ENCODE assay signal across 1 cellular context in the genomic region with DNA sequence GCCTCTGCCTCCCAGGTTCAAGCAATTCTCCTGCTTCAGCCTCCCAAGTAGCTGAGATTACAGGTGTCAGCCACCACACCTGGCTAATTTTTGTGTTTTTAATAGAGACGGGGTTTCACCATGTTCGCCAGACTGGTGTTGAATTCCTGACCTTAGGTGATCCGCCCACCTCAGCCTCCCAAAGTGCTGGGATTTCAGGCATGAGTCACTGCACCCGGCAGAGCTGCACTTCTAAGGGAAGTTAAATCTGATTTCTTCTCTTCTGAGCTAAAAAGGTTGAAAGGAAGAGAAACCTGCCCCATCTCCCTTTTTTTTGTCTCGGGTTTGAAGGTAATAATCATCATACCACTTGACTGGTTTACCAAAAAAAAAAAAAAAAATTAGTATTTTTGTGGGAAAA. TPM values are rescaled to one million over a fixed set of nuclear protein-coding genes. Genes with fewer than 3 reads are reported as not detected.
"Had no signal": no experiment of that assay in that cellular context is flagged by ENCODE, and none has a peak within 500 bp of the region (broad histone marks: within the 10 kb centered on the region; RNA-seq: fewer than 3 reads in every experiment).

No MANE protein-coding gene starts in this region.

RNA-seq across cellular contexts. Expression of gene PMEL, which starts 16.0 kb away (rescaled TPM):
- total RNA-seq: activated CD4-positive, alpha-beta T cell treated with anti-CD3 and anti-CD28 coated beads, Interleukin-2, amount 10 ng/mL, durations not matched to agents 24 days and 14 days had no signal
